11 cellular contexts compared by ENCODE assay signal in genomic region chr7:28068811-28069216, GRCh38.
DNase-seq lines count a peak whose midpoint lies in the region; ATAC-seq and TF ChIP-seq lines count a peak whose summit lies in the region.
"Had no signal": no experiment of that assay in that cellular context is flagged by ENCODE, and none has a peak within 500 bp of the region (broad histone marks: within the 10 kb centered on the region; RNA-seq: fewer than 3 reads in every experiment).

No MANE protein-coding gene starts in this region.

- no peaks in the 10 kb centered on the region; the same call in 1 of the 2 replicates for H3K4me1 ChIP-seq in HEK293 (ENCODE audit: control insufficient read depth, insufficient read depth, low read length)
- peaks cover 9% of the 10 kb centered on the region; the same call in 1 of the 2 replicates for H3K4me1 ChIP-seq in PC-3 (ENCODE audit: insufficient read depth, low read length)

- DNase-seq in PC-3 (peak; percentile 24), fibroblast of pulmonary artery (ENCODE audit: low read depth) (peak; percentile 65), skeletal muscle cell (ENCODE audit: low read depth) (peak; percentile 83), HPDE6-E6E7 (ENCODE audit: extremely low spot score) (no peak)
- DNase-seq: activated CD4-positive, alpha-beta T cell treated with anti-CD3 and anti-CD28 coated beads, Interleukin-2, amount 50 U/mL, for 4 hours; activated naive CD8-positive, alpha-beta T cell treated with anti-CD3 and anti-CD28 coated beads for 36 hours; stimulated activated naive CD4-positive, alpha-beta T cell treated with Interleukin-2 at 50 U/mL for 16 hours had no signal

- BruUV-seq in PC-3 (replicated peaks; lab: Mats Ljungman, UMichigan) = no TSS peak

- H3K4me2 ChIP-seq in PC-3 (ENCODE audit: low read length) = no peak overlapping the region

- H3K9ac ChIP-seq in PC-3 (ENCODE audit: low read length) = no peak overlapping the region

- no peaks in the 10 kb centered on the region for H4K20me1 ChIP-seq in PC-3 (ENCODE audit: low read length)

- H3K36me3 ChIP-seq in HEK293 (ENCODE audit: control insufficient read depth in 2 of 2, insufficient read depth in 1 of 2, low read length in 2 of 2) (no peaks in the 10 kb centered on the region), PC-3 (ENCODE audit: low read depth, low read length) (no peaks in the 10 kb centered on the region)

- H3K27me3 ChIP-seq in PC-3 (ENCODE audit: low read length) = no peaks in the 10 kb centered on the region

- POLR2A ChIA-PET in HEK293 (lab: Yijun Ruan, JAX) = interaction anchor here (0.7 kb wide), 1 partner anchor 884 kb away, joined by 3 read pairs; the partner anchor contains the start of gene HOXA11
- POLR2A ChIA-PET in PC-3 (lab: Charles Lee; ENCODE audit: unreplicated experiment) = no interaction called here

- H3K27ac ChIP-seq in HEK293 (ENCODE audit: extremely low read depth, low read depth, low read length) (no peak overlapping the region), PC-3 (ENCODE audit: low read length) (0 out of 2 replicates have a peak overlapping the region, but pooled peaks have one; percentile 7)

- H3F3A ChIP-seq in PC-3 (ENCODE audit: low read length, unreplicated experiment) = no peaks in the 10 kb centered on the region

- CTCF ChIA-PET in HEK293 (lab: Yijun Ruan, JAX) = interaction anchor here (0.7 to 3.0 kb wide), 4 partner anchors 9 to 45 kb away, joined by 5 to 13 read pairs (median 7); no protein-coding TSS in a partner anchor
- CTCF ChIA-PET in PC-3 (lab: Charles Lee) = interaction anchor here (0.7 kb wide), 1 partner anchor 24 kb away, joined by 3 read pairs; no protein-coding TSS in a partner anchor

- no peaks in the 10 kb centered on the region for H3K9me3 ChIP-seq in HEK293 (ENCODE audit: control insufficient read depth, insufficient read depth, low read depth, low read length)
- H3K9me3 ChIP-seq in PC-3 (ENCODE audit: low read length) = no peaks in the 10 kb centered on the region

- ATAC-seq in PC-3 (peak; percentile 73), GM19328 (IDR thresholded peaks at IDR 0.05; ENCODE audit: unreplicated experiment) (no peak), GM18511 (IDR thresholded peaks at IDR 0.05; ENCODE audit: unreplicated experiment) (no peak)

- H3K9me2 ChIP-seq in PC-3 (replicated peaks; ENCODE audit: low read length) = no peaks in the 10 kb centered on the region

- intact Hi-C loops in PC-3 (cut with micrococcal nuclease) = no loop called here

- H3K79me2 ChIP-seq in PC-3 (ENCODE audit: low read length) = no peaks in the 10 kb centered on the region

- no peak overlapping the region for H2AFZ ChIP-seq in PC-3 (ENCODE audit: low read length)

- TF ChIP-seq CTCF in HEK293 (tag by site-specific recombination; IDR thresholded peaks at IDR 0.05) (no peak), PC-3 (conservative IDR thresholded peaks at IDR 0.05; ENCODE audit: low read depth, low read length) (no peak), fibroblast of pulmonary artery (IDR thresholded peaks at IDR 0.05; ENCODE audit: low read length, missing control alignments) (no peak)

- H3K4me3 ChIP-seq in HEK293 (ENCODE audit: low read depth, low read length) (no peak overlapping the region), PC-3 (ENCODE audit: low read length) (no peak overlapping the region), fibroblast of pulmonary artery (replicated peaks; ENCODE audit: low read depth, low read length) (no peak overlapping the region), skeletal muscle cell (ENCODE audit: low read depth, low read length) (no peak overlapping the region)
- H3K4me3 ChIP-seq: lung had no signal

TF ChIP-seq in HEK293, 187 proteins besides CTCF, POLR2A, EP300 and RAD21:
- TF ChIP-seq KLF17 (tag by site-specific recombination; IDR thresholded peaks at IDR 0.05) = no peak
- TF ChIP-seq PRDM10 (tag by site-specific recombination; IDR thresholded peaks at IDR 0.05) = peak; percentile 30; the same call in 1 of the 2 replicates
- TF ChIP-seq ZNF692 (tag by site-specific recombination; IDR thresholded peaks at IDR 0.05) = no peak
- TF ChIP-seq ZNF366 (tag by site-specific recombination; conservative IDR thresholded peaks at IDR 0.05) = no peak
- 0 out of 2 replicates have a peak, but pooled peaks have one; percentile 13 for TF ChIP-seq ZNF600 (tag by site-specific recombination; IDR thresholded peaks at IDR 0.05)
- TF ChIP-seq ZNF623 (tag by site-specific recombination; IDR thresholded peaks at IDR 0.05) = no peak
